1 cellular context compared by ENCODE assay signal in genomic region chr12:43758728-43759563, GRCh38.
TF ChIP-seq lines count a peak whose summit lies in the region.

IRAK4 (plus strand) TSS chr12:43758951; CDS start chr12:43768112, 9,161 bp downstream.
PUS7L (minus strand) TSS chr12:43758790; CDS start chr12:43755245, 3,545 bp downstream.

TF ChIP-seq in GM23338, 12 proteins besides CTCF, POLR2A, EP300 and RAD21 (continued from another document):
- no peak for TF ChIP-seq ETS1 (IDR thresholded peaks at IDR 0.05)
